Comparison of ENCODE assay signal across 36 cellular contexts in genomic region chr15:56339594-56339993, GRCh38. TPM values are rescaled to one million over a fixed set of nuclear protein-coding genes. Genes with fewer than 3 reads are reported as not detected.
DNase-seq lines count a peak whose midpoint lies in the region; ATAC-seq, FAIRE-seq and TF ChIP-seq lines count a peak whose summit lies in the region.
"Had no signal": no experiment of that assay in that cellular context is flagged by ENCODE, and none has a peak within 500 bp of the region (broad histone marks: within the 10 kb centered on the region; RNA-seq: fewer than 3 reads in every experiment).

No MANE protein-coding gene starts in this region.

- no peak for TF ChIP-seq EP300 in A549 (IDR thresholded peaks at IDR 0.05)

- TF ChIP-seq RAD21 in A549 (conservative IDR thresholded peaks at IDR 0.05 in 1 of 2, IDR thresholded peaks at IDR 0.05 in 1 of 2): no peak

- H3K4me2 ChIP-seq in A549 (no peak overlapping the region), GM23338 (no peak overlapping the region)
- H3K4me2 ChIP-seq: PC-9 had no signal

- 0 out of 3 replicates have a peak, but pooled peaks cover 6% of the 10 kb centered on the region for H3K9me3 ChIP-seq in A549
- no peaks in the 10 kb centered on the region for H3K9me3 ChIP-seq in RWPE2 (ENCODE audit: severe bottlenecking)
- no peaks in the 10 kb centered on the region for H3K9me3 ChIP-seq in testis
- H3K9me3 ChIP-seq: HAP-1 had no signal

- DNase-seq in A549 (ENCODE audit: low read depth in 1 of 2, low spot score in 1 of 2) (no peak), GM23338 (ENCODE audit: low spot score) (peak; percentile 16), RWPE2 (ENCODE audit: low spot score) (no peak), islet precursor cell (peak; percentile 52), HUDEP-2 (lab: John Stamatoyannopoulos, UW; ENCODE audit: unreplicated experiment in 76 of 76) (no peak), testis (no peak)
- DNase-seq: ACHN; activated CD4-positive, alpha-beta T cell treated with anti-CD3 and anti-CD28 coated beads, Interleukin-2, amount 50 U/mL, for 48 hours; activated naive CD4-positive, alpha-beta T cell; activated naive CD8-positive, alpha-beta T cell treated with anti-CD3 and anti-CD28 coated beads, Interleukin-2, amount 50 U/mL, for 24 hours; activated T-cell treated with anti-CD3 and anti-CD28 coated beads, Interleukin-2, amount 50 U/mL, for 72 hours; caudate nucleus; CD8-positive, alpha-beta T cell; effector memory CD8-positive, alpha-beta T cell; erythroblast; foreskin fibroblast; head of caudate nucleus; left colon; NCI-H1092 treated with DMSO at 0.1 percent for 48 hours; NCI-H187; NCI-H2171 treated with DMSO at 0.1 percent for 48 hours; NCI-H524 treated with DMSO at 0.1 percent for 48 hours; nephron progenitor cell; NK-92 treated with Interleukin-12 subunit alpha and Interleukin-12 subunit beta, amount 100 ng/mL, for 24 hours; PC-9; Right ventricle myocardium superior; stimulated activated naive B cell treated with anti-CD40 and anti-IgM and Interleukin-4, amounts not matched to agents 10 μg/mL and 1 μg/mL and 100 μg/mL, for 72 hours; substantia nigra; T-helper 2 cell had no signal

- H2AFZ ChIP-seq in GM23338: no peak overlapping the region
- H2AFZ ChIP-seq: PC-9 had no signal

- H3K27ac ChIP-seq in A549: no peak overlapping the region
- no peak overlapping the region for H3K27ac ChIP-seq in GM23338 (ENCODE audit: low read depth)
- H3K27ac ChIP-seq in RWPE2 (ENCODE audit: poor library complexity, severe bottlenecking): no peak overlapping the region
- H3K27ac ChIP-seq in testis: no peak overlapping the region
- H3K27ac ChIP-seq: coronary artery, PC-9 had no signal

- H3K4me3 ChIP-seq in A549: no peak overlapping the region
- H3K4me3 ChIP-seq in GM23338: no peak overlapping the region
- H3K4me3 ChIP-seq in RWPE2 (ENCODE audit: severe bottlenecking): no peak overlapping the region
- no peak overlapping the region for H3K4me3 ChIP-seq in testis
- H3K4me3 ChIP-seq: coronary artery, HAP-1, PC-9 had no signal

- no peak overlapping the region for H3K27ac Mint-ChIP-seq in GM23338
- H3K27ac Mint-ChIP-seq: activated naive CD8-positive, alpha-beta T cell treated with anti-CD3 and anti-CD28 coated beads, Interleukin-2, amount 50 U/mL, for 24 hours; activated T-cell treated with anti-CD3 and anti-CD28 coated beads, Interleukin-2, amount 50 U/mL, for 72 hours; B cell; CD8-positive, alpha-beta T cell; effector memory CD8-positive, alpha-beta T cell; nephron progenitor cell; stimulated activated naive B cell treated with anti-CD40 and anti-IgM and Interleukin-4, amounts not matched to agents 10 μg/mL and 1 μg/mL and 100 μg/mL, for 72 hours had no signal

- H3K36me3 ChIP-seq in GM23338 (ENCODE audit: insufficient read depth) (no peaks in the 10 kb centered on the region), RWPE2 (ENCODE audit: low read depth) (no peaks in the 10 kb centered on the region), testis (ENCODE audit: low read depth, missing control alignments) (no peaks in the 10 kb centered on the region)
- H3K36me3 ChIP-seq: HAP-1 had no signal

- no peaks in the 10 kb centered on the region for H3K9me2 ChIP-seq in GM23338 (ENCODE audit: insufficient read depth)

- H3K79me2 ChIP-seq in GM23338 (replicated peaks; ENCODE audit: insufficient read depth): no peaks in the 10 kb centered on the region

- ATAC-seq in A549 (no peak), GM23338 (no peak), RWPE2 (ENCODE audit: low read depth) (peak; percentile 26; the same call in 1 of the 3 replicates), HG02610 (IDR thresholded peaks at IDR 0.05; ENCODE audit: unreplicated experiment) (no peak)
- ATAC-seq: activated CD4-positive, CD25-positive, alpha-beta regulatory T cell treated with anti-CD3 and anti-CD28 coated beads, Interleukin-2, amount 50 U/mL, for 24 hours; activated naive CD8-positive, alpha-beta T cell treated with anti-CD3 and anti-CD28 coated beads, Interleukin-2, amount 50 U/mL, for 24 hours; activated T-cell treated with anti-CD3 and anti-CD28 coated beads, Interleukin-2, amount 50 U/mL, for 72 hours; CD8-positive, alpha-beta T cell; effector memory CD8-positive, alpha-beta T cell; HepG2; left colon; stimulated activated naive B cell treated with anti-CD40 and anti-IgM and Interleukin-4, amounts not matched to agents 10 μg/mL and 1 μg/mL and 100 μg/mL, for 72 hours had no signal

- TF ChIP-seq POLR2A in A549 (IDR thresholded peaks at IDR 0.05; ENCODE audit: low read length): no peak
- no peak for TF ChIP-seq POLR2A in testis (IDR thresholded peaks at IDR 0.05)

- no peak overlapping the region for H3K4me3 Mint-ChIP-seq in GM23338
- H3K4me3 Mint-ChIP-seq: activated naive CD8-positive, alpha-beta T cell treated with anti-CD3 and anti-CD28 coated beads, Interleukin-2, amount 50 U/mL, for 24 hours; activated T-cell treated with anti-CD3 and anti-CD28 coated beads, Interleukin-2, amount 50 U/mL, for 72 hours; B cell; CD8-positive, alpha-beta T cell; effector memory CD8-positive, alpha-beta T cell; nephron progenitor cell; stimulated activated naive B cell treated with anti-CD40 and anti-IgM and Interleukin-4, amounts not matched to agents 10 μg/mL and 1 μg/mL and 100 μg/mL, for 72 hours had no signal

- no peaks in the 10 kb centered on the region for H3K36me3 Mint-ChIP-seq in GM23338 (ENCODE audit: low read depth)
- H3K36me3 Mint-ChIP-seq: CD8-positive, alpha-beta T cell; stimulated activated naive B cell treated with anti-CD40 and anti-IgM and Interleukin-4, amounts not matched to agents 10 μg/mL and 1 μg/mL and 100 μg/mL, for 72 hours had no signal

- peaks cover 3% of the 10 kb centered on the region for H3K27me3 Mint-ChIP-seq in GM23338 (ENCODE audit: insufficient read depth, low read depth, poor library complexity)
- H3K27me3 Mint-ChIP-seq: B cell had no signal

- 77% methylated on average over 4 of the region's 4 CpGs for WGBS in A549 (ENCODE audit: missing lambda C conversion rate)
- WGBS in testis, 2 donors: 79 to 85% methylated on average over 4 of the region's 4 CpGs

- intact Hi-C loops in testis (cut with DNase I; ENCODE audit: low total_unique reads): no loop called here

- H4K20me1 ChIP-seq in GM23338 (replicated peaks; ENCODE audit: insufficient read depth): no peaks in the 10 kb centered on the region

- CTCF ChIA-PET in A549 (lab: Yijun Ruan, JAX): interaction anchor here (1.3 kb wide), 1 partner anchor 11 kb away, joined by 5 read pairs; no protein-coding TSS in a partner anchor

- H3K4me1 ChIP-seq in A549: no peaks in the 10 kb centered on the region
- no peaks in the 10 kb centered on the region for H3K4me1 ChIP-seq in GM23338 (ENCODE audit: insufficient read depth)
- H3K4me1 ChIP-seq in RWPE2 (ENCODE audit: insufficient read depth, poor library complexity, severe bottlenecking): peaks cover 28% of the 10 kb centered on the region
- H3K4me1 ChIP-seq in testis: no peaks in the 10 kb centered on the region
- H3K4me1 ChIP-seq: HAP-1 had no signal

- no peaks in the 10 kb centered on the region for H3F3A ChIP-seq in GM23338 (replicated peaks; ENCODE audit: low read depth)

- H3K27me3 ChIP-seq in GM23338 (ENCODE audit: insufficient read depth) (no peaks in the 10 kb centered on the region), RWPE2 (ENCODE audit: insufficient read depth, poor library complexity, severe bottlenecking) (no peaks in the 10 kb centered on the region), testis (no peaks in the 10 kb centered on the region)

- H3K4me1 Mint-ChIP-seq in GM23338: no peaks in the 10 kb centered on the region
- H3K4me1 Mint-ChIP-seq: activated naive CD8-positive, alpha-beta T cell treated with anti-CD3 and anti-CD28 coated beads, Interleukin-2, amount 50 U/mL, for 24 hours; B cell; nephron progenitor cell had no signal

- FAIRE-seq in A549 (lab: Jason Lieb, UNC): peak; percentile 23
- FAIRE-seq: GM12892, HepG2 had no signal

- no peak for TF ChIP-seq CTCF in A549 (IDR thresholded peaks at IDR 0.05)
- no peak for TF ChIP-seq CTCF in GM23338 (conservative IDR thresholded peaks at IDR 0.05; ENCODE audit: low read depth in 2 of 2)
- TF ChIP-seq CTCF in RWPE2 (IDR thresholded peaks at IDR 0.05; ENCODE audit: poor library complexity, severe bottlenecking): no peak
- TF ChIP-seq CTCF in testis (IDR thresholded peaks at IDR 0.05): no peak

- POLR2A ChIA-PET in A549 (lab: Yijun Ruan, JAX): no interaction called here

- H3K9me3 Mint-ChIP-seq in GM23338: no peaks in the 10 kb centered on the region; the same call in 1 of the 3 replicates
- H3K9me3 Mint-ChIP-seq: nephron progenitor cell; stimulated activated naive B cell treated with anti-CD40 and anti-IgM and Interleukin-4, amounts not matched to agents 10 μg/mL and 1 μg/mL and 100 μg/mL, for 72 hours had no signal

TF ChIP-seq in A549, 52 proteins besides CTCF, POLR2A, EP300 and RAD21 (continues in another document):
- TF ChIP-seq ZC3H11A (IDR thresholded peaks at IDR 0.05) (no peak), HDAC2 (IDR thresholded peaks at IDR 0.05) (no peak)

TF ChIP-seq in GM23338, 12 proteins besides CTCF, POLR2A, EP300 and RAD21 (continues in another document):
- TF ChIP-seq POLR2AphosphoS5 (IDR thresholded peaks at IDR 0.05; ENCODE audit: low read depth) (no peak), EZH2phosphoT487 (IDR thresholded peaks at IDR 0.05; ENCODE audit: unreplicated experiment) (no peak), STAT1 (IDR thresholded peaks at IDR 0.05; ENCODE audit: unreplicated experiment) (no peak), CREB1 (CRISPR knock-in tag; IDR thresholded peaks at IDR 0.05; ENCODE audit: low read depth) (no peak), ZNF331 (CRISPR knock-in tag; IDR thresholded peaks at IDR 0.05; ENCODE audit: low read depth) (no peak)

RNA-seq across cellular contexts. Expression of gene TEX9, which starts 25.6 kb away (rescaled TPM):
- polyA plus RNA-seq in A549 (2011; rRNA removed) (8.3 and 13.3 TPM in 2 replicates), A549 (2017; fragmentation: RNase III; extraction: RNeasy Plus Mini Kit Qiagen cat#74134 plus additional on column Dnase treatment) (7.7 to 9.8 TPM (median 8.5 TPM) in 3 replicates), GM23338 (2016; fragmentation: Nextera tagmentation; extraction: Ambion mirVana) (16.1 and 21.8 TPM in 2 replicates), testis (ENCODE audit: insufficient read depth, low read depth, low replicate concordance) (9.9 TPM)
- 1.2 and 1.5 TPM in 2 replicates for polyA plus RNA-seq in A549 (2012; cell fraction: cytosol; rRNA removed)
- 1.2 and 2.8 TPM in 2 replicates for polyA plus RNA-seq in A549 (2012; cell fraction: nucleus; rRNA removed)
- polyA minus RNA-seq in A549 (2011; rRNA and poly(A)+ RNA removed): 11.3 and 12.4 TPM in 2 replicates
- total RNA-seq in GM23338 (2014; rRNA removed; shearing (Covaris generic)): 13.9 and 19.6 TPM in 2 replicates
- total RNA-seq in testis: 10 to 100 TPM; 20.4 to 37.7 TPM

Comparison
In these comparisons a context has a peak if more than half of its experiments do, and no peak if none do; other contexts are left out.
1. DNase-seq: peak in GM23338 (single experiment) and islet precursor cell (single experiment); none in A549 (0 of 2), RWPE2 (single experiment), HUDEP-2 (0 of 76) and testis (single experiment).